In the genomic region with DNA sequence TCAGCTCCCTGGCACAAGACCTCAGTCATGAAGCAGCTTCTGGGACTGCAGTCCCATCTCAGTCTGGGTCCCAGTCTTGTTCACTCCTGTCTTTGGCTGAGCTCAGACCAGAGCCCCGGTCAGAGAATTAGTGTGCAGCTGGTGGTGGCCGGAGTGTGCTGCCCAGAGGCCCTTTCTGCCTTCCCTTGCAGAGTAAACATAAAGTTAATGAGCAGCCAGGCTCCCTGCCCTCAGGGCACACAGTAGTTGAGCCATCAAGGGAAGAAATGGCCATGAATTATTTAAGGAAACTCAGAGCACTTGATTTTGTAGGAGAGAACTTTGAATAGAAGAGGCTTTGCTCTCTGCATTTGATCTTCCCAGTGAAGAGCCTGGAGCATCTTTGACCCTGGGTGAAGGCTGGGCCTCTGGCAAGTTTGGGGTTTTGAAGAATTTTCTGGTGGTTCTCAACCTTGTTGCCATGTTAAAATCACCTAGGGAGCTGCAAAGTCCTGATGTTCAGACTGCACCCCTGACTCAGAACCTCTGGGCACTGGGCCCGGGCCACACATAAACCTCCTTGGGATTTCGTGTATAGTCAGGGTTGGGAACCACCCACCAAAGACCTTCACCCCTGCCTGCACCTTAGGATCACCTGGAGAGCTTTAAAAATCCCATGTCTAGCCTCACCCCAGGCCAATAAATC, we compare ENCODE assay signal across 11 cellular contexts. TPM values are rescaled to one million over a fixed set of nuclear protein-coding genes. Genes with fewer than 3 reads are reported as not detected.
DNase-seq lines count a peak whose midpoint lies in the region; ATAC-seq, FAIRE-seq and TF ChIP-seq lines count a peak whose summit lies in the region.
"Had no signal": no experiment of that assay in that cellular context is flagged by ENCODE, and none has a peak within 500 bp of the region (broad histone marks: within the 10 kb centered on the region; RNA-seq: fewer than 3 reads in every experiment).

No MANE protein-coding gene starts in this region.

- H3K36me3 ChIP-seq in pancreas: no peaks in the 10 kb centered on the region
- H3K36me3 ChIP-seq: WERI-Rb-1 had no signal

- peaks cover 60% of the 10 kb centered on the region for H3K27me3 Mint-ChIP-seq in activated T-helper 2 cell treated with anti-CD3 and anti-CD28 coated beads, Interferon-gamma antibody, Interleukin-2, Interleukin-4, amounts not matched to agents 10 μg/mL and 5 μg/mL and 100 μg/mL, durations not matched to agents 14 hours and 24 hours and 36 hours (ENCODE audit: low read depth)

- H3K4me3 Mint-ChIP-seq in activated T-helper 2 cell treated with anti-CD3 and anti-CD28 coated beads, Interferon-gamma antibody, Interleukin-2, Interleukin-4, amounts not matched to agents 10 μg/mL and 5 μg/mL and 100 μg/mL, durations not matched to agents 14 hours and 24 hours and 36 hours (ENCODE audit: low read depth): no peak overlapping the region

- peak overlapping the region; percentile 59 to 86 (median 76) for H3K27ac ChIP-seq in pancreas
- H3K27ac ChIP-seq: thoracic aorta, WERI-Rb-1 had no signal

- H3K36me3 Mint-ChIP-seq in activated T-helper 2 cell treated with anti-CD3 and anti-CD28 coated beads, Interferon-gamma antibody, Interleukin-2, Interleukin-4, amounts not matched to agents 10 μg/mL and 5 μg/mL and 100 μg/mL, durations not matched to agents 14 hours and 24 hours and 36 hours (ENCODE audit: low read depth): peaks cover 5% of the 10 kb centered on the region
- H3K36me3 Mint-ChIP-seq: naive B cell had no signal

- H3K27me3 ChIP-seq in pancreas: no peaks in the 10 kb centered on the region

- H3K27ac Mint-ChIP-seq in activated T-helper 2 cell treated with anti-CD3 and anti-CD28 coated beads, Interferon-gamma antibody, Interleukin-2, Interleukin-4, amounts not matched to agents 10 μg/mL and 5 μg/mL and 100 μg/mL, durations not matched to agents 14 hours and 24 hours and 36 hours: no peak overlapping the region

- WGBS in pancreas, 2 donors: 13 to 15% methylated on average over 4 of the region's 4 CpGs

- FAIRE-seq in pancreas (lab: Jason Lieb, UNC): no peak

- no peak for TF ChIP-seq CTCF in pancreas (IDR thresholded peaks at IDR 0.05)

- no peaks in the 10 kb centered on the region for H3K9me3 Mint-ChIP-seq in activated T-helper 2 cell treated with anti-CD3 and anti-CD28 coated beads, Interferon-gamma antibody, Interleukin-2, Interleukin-4, amounts not matched to agents 10 μg/mL and 5 μg/mL and 100 μg/mL, durations not matched to agents 14 hours and 24 hours and 36 hours
- H3K9me3 Mint-ChIP-seq: naive B cell had no signal

- H3K9me3 ChIP-seq in pancreas: no peaks in the 10 kb centered on the region
- H3K9me3 ChIP-seq: thoracic aorta had no signal

- peak; percentile 74 to 86 (median 84) for ATAC-seq in pancreas

- DNase-seq in NCI-H1417 (lab: John Stamatoyannopoulos, UW): peak in 2 of 3 experiments; percentile 30 to 68
- no peak for DNase-seq in NCI-H1417 treated with DMSO at 0.1 percent for 48 hours (lab: John Stamatoyannopoulos, UW)
- DNase-seq in HuH-7.5 (ENCODE audit: low spot score): peak; percentile 89
- peak; percentile 72 for DNase-seq in epidermal melanocyte (ENCODE audit: insufficient read length, low spot score)
- peak in 5 of 6 donors; percentile 68 to 87 (median 73) for DNase-seq in pancreas
- DNase-seq in activated gamma-delta T cell treated with Interleukin-2 at 50 U/mL for 16 hours: no peak
- DNase-seq in GM03348 (ENCODE audit: low spot score): no peak
- no peak for DNase-seq in activated T-helper 2 cell treated with anti-CD3 and anti-CD28 coated beads, Interferon-gamma antibody, Interleukin-2, Interleukin-4, amounts not matched to agents 10 μg/mL and 5 μg/mL and 100 μg/mL, durations not matched to agents 14 hours and 24 hours and 36 hours (ENCODE audit: low spot score)
- DNase-seq: naive B cell, WERI-Rb-1 had no signal

- H3K4me3 ChIP-seq in pancreas: peak overlapping the region in 1 of 4 donors; percentile 8
- H3K4me3 ChIP-seq: thoracic aorta had no signal

- peaks cover 40 to 54% (median 44%) of the 10 kb centered on the region in 3 donors for H3K4me1 ChIP-seq in pancreas

- intact Hi-C loops in pancreas (cut with DNase I): no loop called here
- intact Hi-C loops in activated T-helper 2 cell treated with anti-CD3 and anti-CD28 coated beads, Interferon-gamma antibody, Interleukin-2, Interleukin-4, amounts not matched to agents 10 μg/mL and 5 μg/mL and 100 μg/mL, durations not matched to agents 14 hours and 24 hours and 36 hours (cut with micrococcal nuclease): loop anchor here (1.0 kb wide), 1 partner anchor 99 kb away; no protein-coding TSS in a partner anchor

- peaks cover 20% of the 10 kb centered on the region for H3K4me1 Mint-ChIP-seq in activated T-helper 2 cell treated with anti-CD3 and anti-CD28 coated beads, Interferon-gamma antibody, Interleukin-2, Interleukin-4, amounts not matched to agents 10 μg/mL and 5 μg/mL and 100 μg/mL, durations not matched to agents 14 hours and 24 hours and 36 hours (ENCODE audit: low read depth)

RNA-seq across cellular contexts. Expression of a gene that starts 26.4 kb away (rescaled TPM):
- total RNA-seq in pancreas: 10 to 100 TPM; 27.8 to 48.3 (median 39.5) TPM
- 10 to 100 TPM; 29.8 to 39.3 TPM for polyA plus RNA-seq in pancreas
- 8.0 and 8.2 TPM in 2 replicates for total RNA-seq in activated T-helper 2 cell treated with anti-CD3 and anti-CD28 coated beads, Interferon-gamma antibody, Interleukin-2, Interleukin-4, amounts not matched to agents 10 μg/mL and 5 μg/mL and 100 μg/mL, durations not matched to agents 14 hours and 24 hours and 36 hours

RNA-seq across cellular contexts. Expression of a gene that starts 46.2 kb away (rescaled TPM):
- 10 to 100 TPM; 24.0 to 36.0 (median 26.3) TPM for total RNA-seq in pancreas
- 10 to 100 TPM; 38.9 to 59.6 TPM for polyA plus RNA-seq in pancreas
- 29.6 and 30.0 TPM in 2 replicates for total RNA-seq in activated T-helper 2 cell treated with anti-CD3 and anti-CD28 coated beads, Interferon-gamma antibody, Interleukin-2, Interleukin-4, amounts not matched to agents 10 μg/mL and 5 μg/mL and 100 μg/mL, durations not matched to agents 14 hours and 24 hours and 36 hours

Comparison
In these comparisons a context has a peak if more than half of its experiments do, and no peak if none do; other contexts are left out.
1. DNase-seq: peak in NCI-H1417 (2 of 3), HuH-7.5 (single experiment), epidermal melanocyte (single experiment) and pancreas (5 of 6); none in NCI-H1417 treated with DMSO at 0.1 percent for 48 hours (single experiment), activated gamma-delta T cell treated with Interleukin-2 at 50 U/mL for 16 hours (single experiment), GM03348 (single experiment) and activated T-helper 2 cell treated with anti-CD3 and anti-CD28 coated beads, Interferon-gamma antibody, Interleukin-2, Interleukin-4, amounts not matched to agents 10 μg/mL and 5 μg/mL and 100 μg/mL, durations not matched to agents 14 hours and 24 hours and 36 hours (single experiment).